Comparison of ENCODE assay signal across 8 cellular contexts in genomic region chr21:44927587-44928461, GRCh38. TPM values are rescaled to one million over a fixed set of nuclear protein-coding genes. Genes with fewer than 3 reads are reported as not detected.
DNase-seq lines count a peak whose midpoint lies in the region; ATAC-seq, FAIRE-seq and TF ChIP-seq lines count a peak whose summit lies in the region.

No MANE protein-coding gene starts in this region.

- no peaks in the 10 kb centered on the region for H3K9me3 ChIP-seq in astrocyte (ENCODE audit: insufficient read depth, low read depth, low read length)

- DNase-seq in CD14-positive monocyte (ENCODE audit: low spot score) = peak; percentile 71
- DNase-seq in T1000 (lab: John Stamatoyannopoulos, UW) = peak; percentile 64
- peak; percentile 55 for DNase-seq in astrocyte (ENCODE audit: low read depth)
- peak in 1 of 2 donors; percentile 57 for DNase-seq in left colon
- peak; percentile 87 to 94 for DNase-seq in stimulated activated CD8-positive, alpha-beta memory T cell treated with anti-CD3 and anti-CD28 coated beads, Interleukin-15, amount 100 ng/mL, for 4 hours (ENCODE audit: low read depth in 2 of 2)
- DNase-seq in endothelial cell (ENCODE audit: low spot score) = no peak

- intact Hi-C loops in CD14-positive monocyte (cut with micrococcal nuclease) = loop anchor here in 1 of 2 donors (5.0 kb wide), 1 partner anchor 46 kb away; no protein-coding TSS in a partner anchor
- intact Hi-C loops in left colon (cut with DNase I, micrococcal nuclease) = no loop called here

- peaks cover 0 to 11% of the 10 kb centered on the region in 2 donors for H3K36me3 Mint-ChIP-seq in CD14-positive monocyte
- no peaks in the 10 kb centered on the region for H3K36me3 Mint-ChIP-seq in astrocyte (ENCODE audit: low read depth, unreplicated experiment)
- H3K36me3 Mint-ChIP-seq in endothelial cell (ENCODE audit: low read depth, unreplicated experiment) = no peaks in the 10 kb centered on the region

- H3K4me1 Mint-ChIP-seq in CD14-positive monocyte (peaks cover 83% of the 10 kb centered on the region), astrocyte (ENCODE audit: low read depth, unreplicated experiment) (peaks cover 22% of the 10 kb centered on the region), endothelial cell (ENCODE audit: unreplicated experiment) (peaks cover 27% of the 10 kb centered on the region)

- H4K20me1 ChIP-seq in astrocyte (ENCODE audit: insufficient read depth, low read length) = peaks cover 46% of the 10 kb centered on the region

- TF ChIP-seq CTCF in CD14-positive monocyte (IDR thresholded peaks at IDR 0.05) (no peak), astrocyte (IDR thresholded peaks at IDR 0.05; ENCODE audit: insufficient read depth, low read depth, low read length) (no peak), endothelial cell (IDR thresholded peaks at IDR 0.05; ENCODE audit: unreplicated experiment) (no peak)

- H3K27ac ChIP-seq in astrocyte (ENCODE audit: low read depth, low read length) = peak overlapping the region; percentile 51

- peaks cover 0 to 3% (median 0%) of the 10 kb centered on the region in 7 donors for H3K9me3 Mint-ChIP-seq in CD14-positive monocyte
- H3K9me3 Mint-ChIP-seq in astrocyte (ENCODE audit: unreplicated experiment) = no peaks in the 10 kb centered on the region
- H3K9me3 Mint-ChIP-seq in endothelial cell (ENCODE audit: unreplicated experiment) = no peaks in the 10 kb centered on the region

- peak overlapping the region; percentile 83 for H3K4me2 ChIP-seq in astrocyte (ENCODE audit: low read length)

- H3K9ac ChIP-seq in astrocyte (ENCODE audit: low read length) = peak overlapping the region; percentile 57

- no peak overlapping the region for H2AFZ ChIP-seq in astrocyte (ENCODE audit: low read depth, low read length)

- H3K36me3 ChIP-seq in astrocyte (ENCODE audit: insufficient read depth, low read length) = no peaks in the 10 kb centered on the region

- H3K4me1 ChIP-seq in astrocyte (ENCODE audit: insufficient read depth, low read length) = peaks cover 41% of the 10 kb centered on the region

- H3K27me3 ChIP-seq in astrocyte (ENCODE audit: insufficient read depth, low read length) = peaks cover 38% of the 10 kb centered on the region

- peak; percentile 40 for ATAC-seq in HG03108 (IDR thresholded peaks at IDR 0.05; ENCODE audit: unreplicated experiment)
- peak; percentile 29 for ATAC-seq in left colon
- ATAC-seq in GM18867 (IDR thresholded peaks at IDR 0.05; ENCODE audit: unreplicated experiment) = no peak

- H3K27ac Mint-ChIP-seq in CD14-positive monocyte (peak overlapping the region; percentile 92 to 99 (median 95)), astrocyte (ENCODE audit: unreplicated experiment) (peak overlapping the region; percentile 95), endothelial cell (ENCODE audit: unreplicated experiment) (no peak overlapping the region)

- H3K4me3 ChIP-seq in astrocyte (ENCODE audit: insufficient read depth, low read depth, low read length) = no peak overlapping the region

- H3K4me3 Mint-ChIP-seq in CD14-positive monocyte (peak overlapping the region; percentile 83 to 93), astrocyte (ENCODE audit: unreplicated experiment) (peak overlapping the region; percentile 28), endothelial cell (ENCODE audit: unreplicated experiment) (no peak overlapping the region)

- no peaks in the 10 kb centered on the region for H3K79me2 ChIP-seq in astrocyte (ENCODE audit: insufficient read depth, low read length)

- FAIRE-seq in astrocyte (lab: Jason Lieb, UNC) = peak; percentile 67

- peaks cover 0 to 2% (median 0%) of the 10 kb centered on the region in 3 donors for H3K27me3 Mint-ChIP-seq in CD14-positive monocyte (ENCODE audit: low read depth in 3 of 3)
- H3K27me3 Mint-ChIP-seq in astrocyte (ENCODE audit: low read depth, unreplicated experiment) = peaks cover 55% of the 10 kb centered on the region
- H3K27me3 Mint-ChIP-seq in endothelial cell (ENCODE audit: unreplicated experiment) = peaks cover 27% of the 10 kb centered on the region

RNA-seq across cellular contexts. Expression of gene ITGB2, which starts 7.1 kb away (rescaled TPM):
- polyA plus RNA-seq in CD14-positive monocyte = 1,000 to 10,000 TPM; 1,470 to 1,628 TPM
- total RNA-seq in astrocyte = 0.61 TPM in 1 of 2 replicates, not detected in the other
- total RNA-seq in left colon = 10 to 100 TPM in 1 of 2 donors, 1 to 10 TPM in 1; 6.8 to 33.1 TPM
- total RNA-seq in endothelial cell (ENCODE audit: unreplicated experiment) = 21.3 TPM

RNA-seq across cellular contexts. Expression of gene SLX9, which starts 12.0 kb away (rescaled TPM):
- 1 to 10 TPM; 7.5 to 9.0 TPM for polyA plus RNA-seq in CD14-positive monocyte
- total RNA-seq in astrocyte (26.0 and 38.8 TPM in 2 replicates), left colon (10 to 100 TPM; 22.3 to 30.5 TPM), endothelial cell (ENCODE audit: unreplicated experiment) (13.7 TPM)

RNA-seq across cellular contexts. Expression of gene PTTG1IP, which starts 54.3 kb away (rescaled TPM):
- 100 to 1,000 TPM; 206 to 238 TPM for polyA plus RNA-seq in CD14-positive monocyte
- total RNA-seq in astrocyte (208 and 240 TPM in 2 replicates), left colon (100 to 1,000 TPM; 206 to 380 TPM), endothelial cell (ENCODE audit: unreplicated experiment) (223 TPM)
